1 cellular context compared by ENCODE assay signal in the genomic region with DNA sequence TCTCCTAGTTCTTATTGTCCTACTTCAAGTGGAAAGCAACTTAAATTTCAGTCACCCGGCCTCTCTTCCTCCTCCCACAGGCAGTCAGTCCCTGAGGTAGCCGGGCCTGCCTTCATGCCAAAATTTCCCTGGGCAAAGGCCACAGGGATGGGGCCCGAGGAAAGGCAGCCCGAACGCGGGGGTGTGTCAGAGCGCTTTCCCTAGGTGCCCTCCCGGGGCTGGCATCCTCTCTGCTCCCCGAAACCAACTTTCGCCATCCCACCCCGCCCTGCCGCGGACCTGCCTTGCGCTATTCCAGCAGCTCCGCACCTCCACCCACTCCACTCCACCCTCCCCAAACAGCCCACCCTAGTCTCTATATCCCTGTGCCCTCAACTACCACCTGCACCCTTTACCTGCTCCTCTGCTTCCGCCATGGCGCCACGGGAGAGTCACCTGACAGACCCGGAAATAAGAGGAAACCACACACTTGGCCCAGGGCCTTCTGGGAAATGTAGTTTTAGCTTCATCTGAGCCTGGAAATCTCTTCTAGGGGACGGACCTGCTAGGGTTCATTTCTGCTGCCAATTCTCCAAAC.
TF ChIP-seq lines count a peak whose summit lies in the region.

A gene (minus strand): TSS at position 433 of the 577 bp plus-strand sequence. CDS start 17 bp downstream, at position 416.

TF ChIP-seq in GM12878, 131 proteins besides CTCF, POLR2A, EP300 and RAD21 (continued from another document):
- TF ChIP-seq, protein P1, sequence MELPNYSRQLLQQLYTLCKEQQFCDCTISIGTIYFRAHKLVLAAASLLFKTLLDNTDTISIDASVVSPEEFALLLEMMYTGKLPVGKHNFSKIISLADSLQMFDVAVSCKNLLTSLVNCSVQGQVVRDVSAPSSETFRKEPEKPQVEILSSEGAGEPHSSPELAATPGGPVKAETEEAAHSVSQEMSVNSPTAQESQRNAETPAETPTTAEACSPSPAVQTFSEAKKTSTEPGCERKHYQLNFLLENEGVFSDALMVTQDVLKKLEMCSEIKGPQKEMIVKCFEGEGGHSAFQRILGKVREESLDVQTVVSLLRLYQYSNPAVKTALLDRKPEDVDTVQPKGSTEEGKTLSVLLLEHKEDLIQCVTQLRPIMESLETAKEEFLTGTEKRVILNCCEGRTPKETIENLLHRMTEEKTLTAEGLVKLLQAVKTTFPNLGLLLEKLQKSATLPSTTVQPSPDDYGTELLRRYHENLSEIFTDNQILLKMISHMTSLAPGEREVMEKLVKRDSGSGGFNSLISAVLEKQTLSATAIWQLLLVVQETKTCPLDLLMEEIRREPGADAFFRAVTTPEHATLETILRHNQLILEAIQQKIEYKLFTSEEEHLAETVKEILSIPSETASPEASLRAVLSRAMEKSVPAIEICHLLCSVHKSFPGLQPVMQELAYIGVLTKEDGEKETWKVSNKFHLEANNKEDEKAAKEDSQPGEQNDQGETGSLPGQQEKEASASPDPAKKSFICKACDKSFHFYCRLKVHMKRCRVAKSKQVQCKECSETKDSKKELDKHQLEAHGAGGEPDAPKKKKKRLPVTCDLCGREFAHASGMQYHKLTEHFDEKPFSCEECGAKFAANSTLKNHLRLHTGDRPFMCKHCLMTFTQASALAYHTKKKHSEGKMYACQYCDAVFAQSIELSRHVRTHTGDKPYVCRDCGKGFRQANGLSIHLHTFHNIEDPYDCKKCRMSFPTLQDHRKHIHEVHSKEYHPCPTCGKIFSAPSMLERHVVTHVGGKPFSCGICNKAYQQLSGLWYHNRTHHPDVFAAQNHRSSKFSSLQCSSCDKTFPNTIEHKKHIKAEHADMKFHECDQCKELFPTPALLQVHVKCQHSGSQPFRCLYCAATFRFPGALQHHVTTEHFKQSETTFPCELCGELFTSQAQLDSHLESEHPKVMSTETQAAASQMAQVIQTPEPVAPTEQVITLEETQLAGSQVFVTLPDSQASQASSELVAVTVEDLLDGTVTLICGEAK (IDR thresholded peaks at IDR 0.05; ENCODE audit: borderline replicate concordance) = peak; percentile 71; the same call in 1 of the 2 replicates
- TF ChIP-seq, protein P2, sequence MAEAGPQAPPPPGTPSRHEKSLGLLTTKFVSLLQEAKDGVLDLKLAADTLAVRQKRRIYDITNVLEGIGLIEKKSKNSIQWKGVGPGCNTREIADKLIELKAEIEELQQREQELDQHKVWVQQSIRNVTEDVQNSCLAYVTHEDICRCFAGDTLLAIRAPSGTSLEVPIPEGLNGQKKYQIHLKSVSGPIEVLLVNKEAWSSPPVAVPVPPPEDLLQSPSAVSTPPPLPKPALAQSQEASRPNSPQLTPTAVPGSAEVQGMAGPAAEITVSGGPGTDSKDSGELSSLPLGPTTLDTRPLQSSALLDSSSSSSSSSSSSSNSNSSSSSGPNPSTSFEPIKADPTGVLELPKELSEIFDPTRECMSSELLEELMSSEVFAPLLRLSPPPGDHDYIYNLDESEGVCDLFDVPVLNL (IDR thresholded peaks at IDR 0.05; ENCODE audit: low read depth, low read length) = 0 out of 2 replicates have a peak, but pooled peaks have one; percentile 50
- TF ChIP-seq, protein P3, sequence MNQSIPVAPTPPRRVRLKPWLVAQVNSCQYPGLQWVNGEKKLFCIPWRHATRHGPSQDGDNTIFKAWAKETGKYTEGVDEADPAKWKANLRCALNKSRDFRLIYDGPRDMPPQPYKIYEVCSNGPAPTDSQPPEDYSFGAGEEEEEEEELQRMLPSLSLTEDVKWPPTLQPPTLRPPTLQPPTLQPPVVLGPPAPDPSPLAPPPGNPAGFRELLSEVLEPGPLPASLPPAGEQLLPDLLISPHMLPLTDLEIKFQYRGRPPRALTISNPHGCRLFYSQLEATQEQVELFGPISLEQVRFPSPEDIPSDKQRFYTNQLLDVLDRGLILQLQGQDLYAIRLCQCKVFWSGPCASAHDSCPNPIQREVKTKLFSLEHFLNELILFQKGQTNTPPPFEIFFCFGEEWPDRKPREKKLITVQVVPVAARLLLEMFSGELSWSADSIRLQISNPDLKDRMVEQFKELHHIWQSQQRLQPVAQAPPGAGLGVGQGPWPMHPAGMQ (IDR thresholded peaks at IDR 0.05; ENCODE audit: borderline replicate concordance) = no peak
- peak; percentile 82 for TF ChIP-seq CREM (IDR thresholded peaks at IDR 0.05; ENCODE audit: low read depth)
- peak; percentile 76 for TF ChIP-seq CREB1 (IDR thresholded peaks at IDR 0.05; ENCODE audit: low read depth)
- TF ChIP-seq SMAD5 (IDR thresholded peaks at IDR 0.05; ENCODE audit: low read depth) = 0 out of 2 replicates have a peak, but pooled peaks have one; percentile 44
- peak; percentile 72; the same call in 1 of the 2 replicates for TF ChIP-seq HDGF (IDR thresholded peaks at IDR 0.05)
- no peak for TF ChIP-seq BRCA1 (IDR thresholded peaks at IDR 0.05; ENCODE audit: low read depth, low read length)
- TF ChIP-seq RUNX3 (IDR thresholded peaks at IDR 0.05; ENCODE audit: low read length) = peak; percentile 98
- TF ChIP-seq NR2C1 (IDR thresholded peaks at IDR 0.05) = 0 out of 2 replicates have a peak, but pooled peaks have one; percentile 33
- 0 out of 2 replicates have a peak, but pooled peaks have one; percentile 34 for TF ChIP-seq TBL1XR1 (IDR thresholded peaks at IDR 0.05; ENCODE audit: low read depth, low read length)
- TF ChIP-seq YY1 (IDR thresholded peaks at IDR 0.05; ENCODE audit: low read depth, low read length) = peak; percentile 96
- peak; percentile 77 for TF ChIP-seq NBN (IDR thresholded peaks at IDR 0.05)
- no peak for TF ChIP-seq MYC (IDR thresholded peaks at IDR 0.05; ENCODE audit: insufficient read depth, insufficient read length, insufficient replicate concordance, low read length, severe bottlenecking)
- TF ChIP-seq RBBP5 (conservative IDR thresholded peaks at IDR 0.05) = no peak
- TF ChIP-seq SRF (IDR thresholded peaks at IDR 0.05; ENCODE audit: low read depth in 2 of 2, low read length in 2 of 2) = 0 out of 4 replicates have a peak, but pooled peaks of 1 of the 2 experiments have one; percentile 20
- TF ChIP-seq EGR1 (IDR thresholded peaks at IDR 0.05; ENCODE audit: borderline replicate concordance in 1 of 2, low read depth in 2 of 2, low read length in 2 of 2) = 0 out of 3 replicates have a peak, but pooled peaks of 1 of the 2 experiments have one; percentile 14
- TF ChIP-seq GABPA (IDR thresholded peaks at IDR 0.05; ENCODE audit: low read depth) = peak; percentile 80
- no peak for TF ChIP-seq ASH2L (IDR thresholded peaks at IDR 0.05; ENCODE audit: borderline replicate concordance, low read depth)
- no peak for TF ChIP-seq SUPT20H (IDR thresholded peaks at IDR 0.05; ENCODE audit: borderline replicate concordance, control insufficient read depth, low read depth, low read length)
- TF ChIP-seq SPI1 (IDR thresholded peaks at IDR 0.05; ENCODE audit: borderline replicate concordance, insufficient read depth, low read depth, low read length) = peak; percentile 10; the same call in 1 of the 2 replicates
- TF ChIP-seq, protein P4, sequence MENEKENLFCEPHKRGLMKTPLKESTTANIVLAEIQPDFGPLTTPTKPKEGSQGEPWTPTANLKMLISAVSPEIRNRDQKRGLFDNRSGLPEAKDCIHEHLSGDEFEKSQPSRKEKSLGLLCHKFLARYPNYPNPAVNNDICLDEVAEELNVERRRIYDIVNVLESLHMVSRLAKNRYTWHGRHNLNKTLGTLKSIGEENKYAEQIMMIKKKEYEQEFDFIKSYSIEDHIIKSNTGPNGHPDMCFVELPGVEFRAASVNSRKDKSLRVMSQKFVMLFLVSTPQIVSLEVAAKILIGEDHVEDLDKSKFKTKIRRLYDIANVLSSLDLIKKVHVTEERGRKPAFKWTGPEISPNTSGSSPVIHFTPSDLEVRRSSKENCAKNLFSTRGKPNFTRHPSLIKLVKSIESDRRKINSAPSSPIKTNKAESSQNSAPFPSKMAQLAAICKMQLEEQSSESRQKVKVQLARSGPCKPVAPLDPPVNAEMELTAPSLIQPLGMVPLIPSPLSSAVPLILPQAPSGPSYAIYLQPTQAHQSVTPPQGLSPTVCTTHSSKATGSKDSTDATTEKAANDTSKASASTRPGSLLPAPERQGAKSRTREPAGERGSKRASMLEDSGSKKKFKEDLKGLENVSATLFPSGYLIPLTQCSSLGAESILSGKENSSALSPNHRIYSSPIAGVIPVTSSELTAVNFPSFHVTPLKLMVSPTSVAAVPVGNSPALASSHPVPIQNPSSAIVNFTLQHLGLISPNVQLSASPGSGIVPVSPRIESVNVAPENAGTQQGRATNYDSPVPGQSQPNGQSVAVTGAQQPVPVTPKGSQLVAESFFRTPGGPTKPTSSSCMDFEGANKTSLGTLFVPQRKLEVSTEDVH (IDR thresholded peaks at IDR 0.05; ENCODE audit: low read depth, partially characterized antibody) = peak; percentile 63
- TF ChIP-seq, protein P5, sequence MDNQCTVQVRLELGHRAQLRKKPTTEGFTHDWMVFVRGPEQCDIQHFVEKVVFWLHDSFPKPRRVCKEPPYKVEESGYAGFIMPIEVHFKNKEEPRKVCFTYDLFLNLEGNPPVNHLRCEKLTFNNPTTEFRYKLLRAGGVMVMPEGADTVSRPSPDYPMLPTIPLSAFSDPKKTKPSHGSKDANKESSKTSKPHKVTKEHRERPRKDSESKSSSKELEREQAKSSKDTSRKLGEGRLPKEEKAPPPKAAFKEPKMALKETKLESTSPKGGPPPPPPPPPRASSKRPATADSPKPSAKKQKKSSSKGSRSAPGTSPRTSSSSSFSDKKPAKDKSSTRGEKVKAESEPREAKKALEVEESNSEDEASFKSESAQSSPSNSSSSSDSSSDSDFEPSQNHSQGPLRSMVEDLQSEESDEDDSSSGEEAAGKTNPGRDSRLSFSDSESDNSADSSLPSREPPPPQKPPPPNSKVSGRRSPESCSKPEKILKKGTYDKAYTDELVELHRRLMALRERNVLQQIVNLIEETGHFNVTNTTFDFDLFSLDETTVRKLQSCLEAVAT (IDR thresholded peaks at IDR 0.05) = peak; percentile 53; the same call in 1 of the 2 replicates
- TF ChIP-seq RFX5 (IDR thresholded peaks at IDR 0.05; ENCODE audit: low read depth, low read length) = no peak
- peak; percentile 56; the same call in 1 of the 2 replicates for TF ChIP-seq SREBF1 (IDR thresholded peaks at IDR 0.05; ENCODE audit: low read length)
- TF ChIP-seq EED (IDR thresholded peaks at IDR 0.05; ENCODE audit: low read depth) = no peak
- TF ChIP-seq, protein P6, sequence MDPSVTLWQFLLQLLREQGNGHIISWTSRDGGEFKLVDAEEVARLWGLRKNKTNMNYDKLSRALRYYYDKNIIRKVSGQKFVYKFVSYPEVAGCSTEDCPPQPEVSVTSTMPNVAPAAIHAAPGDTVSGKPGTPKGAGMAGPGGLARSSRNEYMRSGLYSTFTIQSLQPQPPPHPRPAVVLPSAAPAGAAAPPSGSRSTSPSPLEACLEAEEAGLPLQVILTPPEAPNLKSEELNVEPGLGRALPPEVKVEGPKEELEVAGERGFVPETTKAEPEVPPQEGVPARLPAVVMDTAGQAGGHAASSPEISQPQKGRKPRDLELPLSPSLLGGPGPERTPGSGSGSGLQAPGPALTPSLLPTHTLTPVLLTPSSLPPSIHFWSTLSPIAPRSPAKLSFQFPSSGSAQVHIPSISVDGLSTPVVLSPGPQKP (IDR thresholded peaks at IDR 0.05; ENCODE audit: low read depth, low read length) = 0 out of 2 replicates have a peak, but pooled peaks have one; percentile 62
- no peak for TF ChIP-seq SMARCA5 (IDR thresholded peaks at IDR 0.05)
- TF ChIP-seq TARDBP (IDR thresholded peaks at IDR 0.05; ENCODE audit: borderline replicate concordance) = peak; percentile 72; the same call in 1 of the 2 replicates
- peak; percentile 73; the same call in 1 of the 2 replicates for TF ChIP-seq POLR2AphosphoS5 (IDR thresholded peaks at IDR 0.05; ENCODE audit: low read length)
- TF ChIP-seq, protein P7, sequence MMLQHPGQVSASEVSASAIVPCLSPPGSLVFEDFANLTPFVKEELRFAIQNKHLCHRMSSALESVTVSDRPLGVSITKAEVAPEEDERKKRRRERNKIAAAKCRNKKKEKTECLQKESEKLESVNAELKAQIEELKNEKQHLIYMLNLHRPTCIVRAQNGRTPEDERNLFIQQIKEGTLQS (IDR thresholded peaks at IDR 0.05; ENCODE audit: borderline replicate concordance, extremely low read depth, low read depth, low read length) = peak; percentile 87; the same call in 1 of the 2 replicates
- TF ChIP-seq POU2F2 (IDR thresholded peaks at IDR 0.05; ENCODE audit: borderline replicate concordance, low read depth, low read length) = peak; percentile 44; the same call in 1 of the 3 replicates
- TF ChIP-seq, protein P8, sequence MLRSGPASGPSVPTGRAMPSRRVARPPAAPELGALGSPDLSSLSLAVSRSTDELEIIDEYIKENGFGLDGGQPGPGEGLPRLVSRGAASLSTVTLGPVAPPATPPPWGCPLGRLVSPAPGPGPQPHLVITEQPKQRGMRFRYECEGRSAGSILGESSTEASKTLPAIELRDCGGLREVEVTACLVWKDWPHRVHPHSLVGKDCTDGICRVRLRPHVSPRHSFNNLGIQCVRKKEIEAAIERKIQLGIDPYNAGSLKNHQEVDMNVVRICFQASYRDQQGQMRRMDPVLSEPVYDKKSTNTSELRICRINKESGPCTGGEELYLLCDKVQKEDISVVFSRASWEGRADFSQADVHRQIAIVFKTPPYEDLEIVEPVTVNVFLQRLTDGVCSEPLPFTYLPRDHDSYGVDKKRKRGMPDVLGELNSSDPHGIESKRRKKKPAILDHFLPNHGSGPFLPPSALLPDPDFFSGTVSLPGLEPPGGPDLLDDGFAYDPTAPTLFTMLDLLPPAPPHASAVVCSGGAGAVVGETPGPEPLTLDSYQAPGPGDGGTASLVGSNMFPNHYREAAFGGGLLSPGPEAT (IDR thresholded peaks at IDR 0.05; ENCODE audit: low read depth) = peak; percentile 68
- peak; percentile 93 for TF ChIP-seq TAF1 (IDR thresholded peaks at IDR 0.05; ENCODE audit: borderline replicate concordance, low read depth, low read length)
- peak; percentile 89; the same call in 1 of the 2 replicates for TF ChIP-seq CBFB (IDR thresholded peaks at IDR 0.05; ENCODE audit: low read depth)
- TF ChIP-seq, protein P9, sequence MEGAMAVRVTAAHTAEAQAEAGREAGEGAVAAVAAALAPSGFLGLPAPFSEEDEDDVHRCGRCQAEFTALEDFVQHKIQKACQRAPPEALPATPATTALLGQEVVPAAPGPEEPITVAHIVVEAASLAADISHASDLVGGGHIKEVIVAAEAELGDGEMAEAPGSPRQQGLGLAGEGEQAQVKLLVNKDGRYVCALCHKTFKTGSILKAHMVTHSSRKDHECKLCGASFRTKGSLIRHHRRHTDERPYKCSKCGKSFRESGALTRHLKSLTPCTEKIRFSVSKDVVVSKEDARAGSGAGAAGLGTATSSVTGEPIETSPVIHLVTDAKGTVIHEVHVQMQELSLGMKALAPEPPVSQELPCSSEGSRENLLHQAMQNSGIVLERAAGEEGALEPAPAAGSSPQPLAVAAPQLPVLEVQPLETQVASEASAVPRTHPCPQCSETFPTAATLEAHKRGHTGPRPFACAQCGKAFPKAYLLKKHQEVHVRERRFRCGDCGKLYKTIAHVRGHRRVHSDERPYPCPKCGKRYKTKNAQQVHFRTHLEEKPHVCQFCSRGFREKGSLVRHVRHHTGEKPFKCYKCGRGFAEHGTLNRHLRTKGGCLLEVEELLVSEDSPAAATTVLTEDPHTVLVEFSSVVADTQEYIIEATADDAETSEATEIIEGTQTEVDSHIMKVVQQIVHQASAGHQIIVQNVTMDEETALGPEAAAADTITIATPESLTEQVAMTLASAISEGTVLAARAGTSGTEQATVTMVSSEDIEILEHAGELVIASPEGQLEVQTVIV (IDR thresholded peaks at IDR 0.05; ENCODE audit: borderline replicate concordance, partially characterized antibody) = peak; percentile 78
